In genomic region chr6:154157706-154158105, GRCh38 we compare ENCODE assay signal across 17 cellular contexts.
A peak's percentile ranks its signal among the peaks of the same experiment; 100 is the strongest.
DNase-seq lines count a peak whose midpoint lies in the region; ATAC-seq and TF ChIP-seq lines count a peak whose summit lies in the region.
"Had no signal": no experiment of that assay in that cellular context is flagged by ENCODE, and none has a peak within 500 bp of the region (broad histone marks: within the 10 kb centered on the region; RNA-seq: fewer than 3 reads in every experiment).

No MANE protein-coding gene starts in this region.

- intact Hi-C loops in activated naive CD4-positive, alpha-beta T cell treated with anti-CD3 and anti-CD28 coated beads for 36 hours (cut with micrococcal nuclease), result loop anchor here (2.0 to 5.0 kb wide), 6 partner anchors 39 to 1175 kb away; partner anchors contain the start of genes CNKSR3, FBXO5 and SCAF8

- H3K27me3 ChIP-seq in muscle layer of colon (ENCODE audit: control insufficient read depth in 1 of 2, insufficient read depth in 2 of 2, low read length in 2 of 2), result no peaks in the 10 kb centered on the region
- H3K27me3 ChIP-seq in upper lobe of left lung, result no peaks in the 10 kb centered on the region
- H3K27me3 ChIP-seq: body of pancreas had no signal

- peak overlapping the region; percentile 60 for H3K4me3 Mint-ChIP-seq in activated naive CD4-positive, alpha-beta T cell treated with anti-CD3 and anti-CD28 coated beads for 36 hours
- H3K4me3 Mint-ChIP-seq in T-helper 17 cell, result peak overlapping the region; percentile 84
- H3K4me3 Mint-ChIP-seq: WTC11 had no signal

- H3K4me1 Mint-ChIP-seq in activated naive CD4-positive, alpha-beta T cell treated with anti-CD3 and anti-CD28 coated beads for 36 hours (ENCODE audit: low read depth), result peaks cover 53% of the 10 kb centered on the region
- peaks cover 27% of the 10 kb centered on the region for H3K4me1 Mint-ChIP-seq in T-helper 17 cell

- H3K27ac ChIP-seq in muscle layer of colon (ENCODE audit: low read depth, low read length) (no peak overlapping the region), upper lobe of left lung (peak overlapping the region; percentile 26 to 62 (median 52))

- H3K9ac ChIP-seq in muscle layer of colon (ENCODE audit: low read length), result peak overlapping the region; percentile 17

- no peaks in the 10 kb centered on the region for H3K27me3 Mint-ChIP-seq in activated naive CD4-positive, alpha-beta T cell treated with anti-CD3 and anti-CD28 coated beads for 36 hours (ENCODE audit: low read depth)
- no peaks in the 10 kb centered on the region for H3K27me3 Mint-ChIP-seq in T-helper 17 cell

- H3K4me1 ChIP-seq in muscle layer of colon (ENCODE audit: insufficient read depth, low read length), result peaks cover 15% of the 10 kb centered on the region
- H3K4me1 ChIP-seq in upper lobe of left lung, result peaks cover 17 to 24% (median 20%) of the 10 kb centered on the region in 4 donors

- ATAC-seq in T-helper 17 cell (no peak), upper lobe of left lung (ENCODE audit: low FRiP score in 2 of 2) (no peak), GM18909 (IDR thresholded peaks at IDR 0.05; ENCODE audit: poor library complexity, unreplicated experiment) (no peak)
- ATAC-seq: body of pancreas, left colon, PC-3, WTC11 had no signal

- H3K9me3 ChIP-seq in T-helper 17 cell (ENCODE audit: control insufficient read depth, low read length, poor library complexity, severe bottlenecking), result no peaks in the 10 kb centered on the region
- no peaks in the 10 kb centered on the region for H3K9me3 ChIP-seq in muscle layer of colon (ENCODE audit: low read length)
- no peaks in the 10 kb centered on the region for H3K9me3 ChIP-seq in upper lobe of left lung
- H3K9me3 ChIP-seq: body of pancreas had no signal

- no peak for TF ChIP-seq EP300 in upper lobe of left lung (IDR thresholded peaks at IDR 0.05)

- no peaks in the 10 kb centered on the region for H3K9me3 Mint-ChIP-seq in activated naive CD4-positive, alpha-beta T cell treated with anti-CD3 and anti-CD28 coated beads for 36 hours

- DNase-seq in activated naive CD4-positive, alpha-beta T cell treated with anti-CD3 and anti-CD28 coated beads for 36 hours, result no peak
- DNase-seq in activated naive CD4-positive, alpha-beta T cell treated with anti-CD3 and anti-CD28 coated beads, Interleukin-2, amount 50 U/mL, for 16 hours, result no peak
- DNase-seq in T-helper 17 cell, result no peak
- DNase-seq in upper lobe of left lung, result no peak
- no peak for DNase-seq in stimulated activated CD8-positive, alpha-beta memory T cell treated with anti-CD3 and anti-CD28 coated beads, Interleukin-4, amount 100 ng/mL, for 48 hours
- no peak for DNase-seq in HuH-7 (ENCODE audit: low spot score)
- DNase-seq: body of pancreas, DMS79, hypothalamus, left colon, NCI-H1694, NCI-H446 treated with DMSO at 0.1 percent for 48 hours, PC-3, retina had no signal

- CTCF ChIA-PET in activated naive CD4-positive, alpha-beta T cell treated with anti-CD3 and anti-CD28 coated beads for 36 hours (lab: Charles Lee), result interaction anchor here (0.7 to 10.4 kb wide), 20 partner anchors 8 to 213 kb away, joined by 3 to 102 read pairs (median 6); no protein-coding TSS in a partner anchor

- no peak for TF ChIP-seq CTCF in upper lobe of left lung (IDR thresholded peaks at IDR 0.05)

- peaks cover 13% of the 10 kb centered on the region for H3K36me3 Mint-ChIP-seq in activated naive CD4-positive, alpha-beta T cell treated with anti-CD3 and anti-CD28 coated beads for 36 hours (ENCODE audit: low read depth)
- H3K36me3 Mint-ChIP-seq in T-helper 17 cell (ENCODE audit: low read depth), result no peaks in the 10 kb centered on the region

- H3K4me3 ChIP-seq in muscle layer of colon (ENCODE audit: low read depth in 1 of 2, low read length in 2 of 2) (no peak overlapping the region), upper lobe of left lung (no peak overlapping the region)
- H3K4me3 ChIP-seq: body of pancreas had no signal

- H3K27ac Mint-ChIP-seq in activated naive CD4-positive, alpha-beta T cell treated with anti-CD3 and anti-CD28 coated beads for 36 hours, result peak overlapping the region; percentile 37
- peak overlapping the region; percentile 96 for H3K27ac Mint-ChIP-seq in T-helper 17 cell
- H3K27ac Mint-ChIP-seq: WTC11 had no signal

- H3K36me3 ChIP-seq in muscle layer of colon (ENCODE audit: insufficient read depth, low read length), result no peaks in the 10 kb centered on the region
- H3K36me3 ChIP-seq in upper lobe of left lung, result no peaks in the 10 kb centered on the region

- TF ChIP-seq POLR2A in upper lobe of left lung (IDR thresholded peaks at IDR 0.05), result no peak
